ENCODE assay signal across 8 cellular contexts in genomic region chr17:45584092-45585036, GRCh38.
DNase-seq lines count a peak whose midpoint lies in the region; ATAC-seq and TF ChIP-seq lines count a peak whose summit lies in the region.

No MANE protein-coding gene starts in this region.

- TF ChIP-seq POLR2A in adrenal gland (IDR thresholded peaks at IDR 0.05) (no peak), gastrocnemius medialis (IDR thresholded peaks at IDR 0.05) (peak; percentile 11 to 35)

- no peaks in the 10 kb centered on the region for H3K27me3 ChIP-seq in adrenal gland
- peaks cover 32 to 37% (median 33%) of the 10 kb centered on the region in 3 donors for H3K27me3 ChIP-seq in gastrocnemius medialis

- ATAC-seq in HG02763 (IDR thresholded peaks at IDR 0.05; ENCODE audit: unreplicated experiment), result peak; percentile 58
- ATAC-seq in gastrocnemius medialis, result peak; percentile 58 to 59

- TF ChIP-seq CTCF in GM12875 (IDR thresholded peaks at IDR 0.05; ENCODE audit: borderline replicate concordance, insufficient read depth, low read depth, low read length) (0 out of 2 replicates have a peak, but pooled peaks have one; percentile 0), adrenal gland (IDR thresholded peaks at IDR 0.05) (no peak), gastrocnemius medialis (IDR thresholded peaks at IDR 0.05 in 4 of 5, conservative IDR thresholded peaks at IDR 0.05 in 1 of 5) (no peak)

- intact Hi-C loops in adrenal gland (cut with DNase I) (loop anchor here in 1 of 2 donors (5.0 kb wide), 1 partner anchor 152 kb away; the partner anchor contains the start of gene ARHGAP27), gastrocnemius medialis (cut with DNase I; ENCODE audit: low total_unique reads) (no loop called here)

- H3K4me1 ChIP-seq in adrenal gland (replicated peaks in 1 of 2), result peaks cover 0 to 9% of the 10 kb centered on the region in 2 donors
- peaks cover 10 to 12% of the 10 kb centered on the region in 2 donors for H3K4me1 ChIP-seq in gastrocnemius medialis

- in situ Hi-C loops in gastrocnemius medialis (cut with MboI; ENCODE audit: low sequenced_read_pairs in 4 of 4), result loop anchor here in 2 of 4 donors (25.0 kb wide), 3 partner anchors 172 to 703 kb away; partner anchors contain the start of gene LRRC37A (in 1 of the 2)

- WGBS in adrenal gland, 4 donors, result 1 to 3% (median 2%) methylated on average over 25 to 62 of the region's 62 CpGs

- H3K36me3 ChIP-seq in adrenal gland (replicated peaks in 1 of 2) (no peaks in the 10 kb centered on the region), gastrocnemius medialis (no peaks in the 10 kb centered on the region)

- peak overlapping the region in 4 of 5 donors; percentile 57 to 83 (median 75) for H3K27ac ChIP-seq in adrenal gland
- H3K27ac ChIP-seq in gastrocnemius medialis, result peak overlapping the region; percentile 39 to 82 (median 73)

- H3K4me3 ChIP-seq in GM12875 (ENCODE audit: low read depth, low read length) (peak overlapping the region; percentile 88), adrenal gland (peak overlapping the region in 3 of 4 donors; percentile 32 to 91 (median 56)), gastrocnemius medialis (peak overlapping the region; percentile 47 to 73 (median 62))

- H3K9me3 ChIP-seq in adrenal gland (replicated peaks in 1 of 3) (no peaks in the 10 kb centered on the region), gastrocnemius medialis (no peaks in the 10 kb centered on the region)

- DNase-seq in RKO (ENCODE audit: low spot score) (peak; percentile 70), adrenal gland (peak; percentile 44 to 75 (median 53)), hepatic stellate cell (ENCODE audit: low spot score) (peak; percentile 47), gastrocnemius medialis (peak; percentile 32 to 48), NCI-H2081 (lab: John Stamatoyannopoulos, UW) (no peak), T1000 (lab: John Stamatoyannopoulos, UW) (no peak)

Comparison
In these comparisons a context has a peak if more than half of its experiments do, and no peak if none do; other contexts are left out.
1. DNase-seq: peak in RKO (single experiment), adrenal gland (7 of 7), hepatic stellate cell (single experiment) and gastrocnemius medialis (2 of 2); none in NCI-H2081 (0 of 2) and T1000 (single experiment).
2. POLR2A ChIP-seq: peak in gastrocnemius medialis (2 of 2); none in adrenal gland (0 of 2).
3. Peak in every context shown above with its lines, with median percentiles within 50 percentile points of each other: H3K4me3 ChIP-seq.